In genomic region chr19:918152-918437, GRCh38 we compare ENCODE assay signal across 11 cellular contexts. TPM values are rescaled to one million over a fixed set of nuclear protein-coding genes. Genes with fewer than 3 reads are reported as not detected.
A peak's percentile ranks its signal among the peaks of the same experiment; 100 is the strongest.
DNase-seq lines count a peak whose midpoint lies in the region; ATAC-seq and TF ChIP-seq lines count a peak whose summit lies in the region.
"Had no signal": no experiment of that assay in that cellular context is flagged by ENCODE, and none has a peak within 500 bp of the region (broad histone marks: within the 10 kb centered on the region; RNA-seq: fewer than 3 reads in every experiment).

No MANE protein-coding gene starts in this region.

- H3K27ac ChIP-seq in neural progenitor cell = no peak overlapping the region

- H3K9me3 ChIP-seq in neural progenitor cell (ENCODE audit: low read depth) = no peaks in the 10 kb centered on the region

- peak overlapping the region; percentile 63 for H3K4me3 Mint-ChIP-seq in T-helper 1 cell treated with Interleukin-12 subunit alpha and Interleukin-12 subunit beta and Interleukin-4 antibody, amounts not matched to agents 30 μg/mL and 1 μg/mL, for 36 hours
- H3K4me3 Mint-ChIP-seq in chondrocyte (ENCODE audit: unreplicated experiment) = peak overlapping the region; percentile 38
- H3K4me3 Mint-ChIP-seq in neural progenitor cell = peak overlapping the region; percentile 81

- peaks cover 59% of the 10 kb centered on the region for H3F3A ChIP-seq in neural progenitor cell (ENCODE audit: low read depth)

- H4K20me1 ChIP-seq in neural progenitor cell (ENCODE audit: low read depth) = peaks cover 23% of the 10 kb centered on the region

- no peak overlapping the region for H2AFZ ChIP-seq in neural progenitor cell (replicated peaks)

- peaks cover 3% of the 10 kb centered on the region for H3K27me3 Mint-ChIP-seq in T-helper 1 cell treated with Interleukin-12 subunit alpha and Interleukin-12 subunit beta and Interleukin-4 antibody, amounts not matched to agents 30 μg/mL and 1 μg/mL, for 36 hours (ENCODE audit: low read depth)
- H3K27me3 Mint-ChIP-seq in chondrocyte (ENCODE audit: low read depth) (peaks cover 6% of the 10 kb centered on the region), neural progenitor cell (ENCODE audit: insufficient read depth, low read depth) (peaks cover 20% of the 10 kb centered on the region)

- no peak for TF ChIP-seq RAD21 in Ishikawa (IDR thresholded peaks at IDR 0.05; ENCODE audit: low read depth)

- H3K36me3 ChIP-seq in neural progenitor cell = no peaks in the 10 kb centered on the region

- peak overlapping the region; percentile 63 for H3K27ac Mint-ChIP-seq in T-helper 1 cell treated with Interleukin-12 subunit alpha and Interleukin-12 subunit beta and Interleukin-4 antibody, amounts not matched to agents 30 μg/mL and 1 μg/mL, for 36 hours
- H3K27ac Mint-ChIP-seq in chondrocyte (ENCODE audit: unreplicated experiment) = no peak overlapping the region
- H3K27ac Mint-ChIP-seq in neural progenitor cell = no peak overlapping the region

- no peak for TF ChIP-seq EP300 in Ishikawa (IDR thresholded peaks at IDR 0.05; ENCODE audit: borderline replicate concordance)

- TF ChIP-seq CTCF in chondrocyte (IDR thresholded peaks at IDR 0.05) = no peak
- no peak for TF ChIP-seq CTCF in neural progenitor cell (IDR thresholded peaks at IDR 0.05)

- H3K79me2 ChIP-seq in neural progenitor cell (ENCODE audit: low read depth) = no peaks in the 10 kb centered on the region

- peaks cover 15% of the 10 kb centered on the region for H3K4me1 Mint-ChIP-seq in T-helper 1 cell treated with Interleukin-12 subunit alpha and Interleukin-12 subunit beta and Interleukin-4 antibody, amounts not matched to agents 30 μg/mL and 1 μg/mL, for 36 hours (ENCODE audit: low read depth)
- H3K4me1 Mint-ChIP-seq in chondrocyte (ENCODE audit: low read depth) = peaks cover 14% of the 10 kb centered on the region
- peaks cover 7% of the 10 kb centered on the region for H3K4me1 Mint-ChIP-seq in neural progenitor cell

- peaks cover 1% of the 10 kb centered on the region for H3K36me3 Mint-ChIP-seq in T-helper 1 cell treated with Interleukin-12 subunit alpha and Interleukin-12 subunit beta and Interleukin-4 antibody, amounts not matched to agents 30 μg/mL and 1 μg/mL, for 36 hours (ENCODE audit: low read depth)
- no peaks in the 10 kb centered on the region for H3K36me3 Mint-ChIP-seq in chondrocyte (ENCODE audit: low read depth)
- no peaks in the 10 kb centered on the region for H3K36me3 Mint-ChIP-seq in neural progenitor cell

- ATAC-seq in GM21390 (IDR thresholded peaks at IDR 0.05; ENCODE audit: unreplicated experiment) = no peak
- ATAC-seq: esophagus mucosa had no signal

- peaks cover 89% of the 10 kb centered on the region for H3K27me3 ChIP-seq in neural progenitor cell

- H3K4me3 ChIP-seq in neural progenitor cell = peak overlapping the region; percentile 58

- DNase-seq in T-helper 1 cell = no peak
- DNase-seq in chondrocyte (ENCODE audit: low spot score) = no peak
- DNase-seq in neural progenitor cell (ENCODE audit: low spot score) = no peak
- DNase-seq in pons (ENCODE audit: low spot score) = no peak
- DNase-seq in NCI-H1417 treated with DMSO at 0.1 percent for 48 hours (lab: John Stamatoyannopoulos, UW) = no peak
- DNase-seq: DND-41, NCI-H1092 had no signal

- H3K4me2 ChIP-seq in neural progenitor cell = peak overlapping the region; percentile 82

- H3K9me3 Mint-ChIP-seq in T-helper 1 cell treated with Interleukin-12 subunit alpha and Interleukin-12 subunit beta and Interleukin-4 antibody, amounts not matched to agents 30 μg/mL and 1 μg/mL, for 36 hours = no peaks in the 10 kb centered on the region
- H3K9me3 Mint-ChIP-seq in chondrocyte (ENCODE audit: low read depth) (no peaks in the 10 kb centered on the region), neural progenitor cell (no peaks in the 10 kb centered on the region)

- H3K9ac ChIP-seq in neural progenitor cell = no peak overlapping the region

- H3K4me1 ChIP-seq in neural progenitor cell = peaks cover 13% of the 10 kb centered on the region

TF ChIP-seq in Ishikawa, 13 proteins besides CTCF, POLR2A, EP300 and RAD21:
- TF ChIP-seq MAX (IDR thresholded peaks at IDR 0.05) (no peak), ZBTB7A (IDR thresholded peaks at IDR 0.05; ENCODE audit: low read depth) (peak; percentile 16; the same call in 1 of the 2 replicates)
TF ChIP-seq in Ishikawa: peak in this region for 1.

RNA-seq across cellular contexts. Expression of gene KISS1R, which starts 1.0 kb away (rescaled TPM):
- total RNA-seq in chondrocyte (0.17 to 0.38 TPM (median 0.24 TPM) in 3 replicates), neural progenitor cell (ENCODE audit: low replicate concordance) (0.77 TPM in 1 of 2 replicates, not detected in the other)
- total RNA-seq: esophagus mucosa had no signal

RNA-seq across cellular contexts. Expression of gene R3HDM4, which starts 5.1 kb away (rescaled TPM):
- 47.1 to 52.2 TPM (median 48.4 TPM) in 3 replicates for total RNA-seq in chondrocyte
- total RNA-seq in neural progenitor cell (ENCODE audit: low replicate concordance) = 22.7 and 58.2 TPM in 2 replicates

RNA-seq across cellular contexts. Expression of gene ARID3A, which starts 7.7 kb away (rescaled TPM):
- total RNA-seq in chondrocyte (6.6 to 10.0 TPM (median 8.8 TPM) in 3 replicates), neural progenitor cell (ENCODE audit: low replicate concordance) (25.5 and 68.7 TPM in 2 replicates)

RNA-seq across cellular contexts. Expression of gene RNU6-9, which starts 24.8 kb away (rescaled TPM):
- total RNA-seq in chondrocyte = not detected in 3 replicates
- total RNA-seq in neural progenitor cell (ENCODE audit: low replicate concordance) = not detected in 2 replicates
- total RNA-seq: esophagus mucosa had no signal

RNA-seq across cellular contexts. Expression of gene MED16, which starts 25.1 kb away (rescaled TPM):
- total RNA-seq in chondrocyte (47.0 to 53.9 TPM (median 53.1 TPM) in 3 replicates), neural progenitor cell (ENCODE audit: low replicate concordance) (14.4 and 46.9 TPM in 2 replicates)
